8 cellular contexts compared by ENCODE assay signal in genomic region chr5:168793844-168794837, GRCh38.
DNase-seq lines count a peak whose midpoint lies in the region; ATAC-seq and TF ChIP-seq lines count a peak whose summit lies in the region.

No MANE protein-coding gene starts in this region.

- no peak overlapping the region for H3K4me3 ChIP-seq in adrenal gland
- no peak overlapping the region for H3K4me3 ChIP-seq in left lung
- H3K4me3 ChIP-seq in upper lobe of left lung = no peak overlapping the region
- H3K4me3 ChIP-seq in PC-9 = no peak overlapping the region

- no peak overlapping the region for H3K4me2 ChIP-seq in PC-9

- H3K9me3 ChIP-seq in adrenal gland (replicated peaks in 1 of 3) = no peaks in the 10 kb centered on the region
- no peaks in the 10 kb centered on the region for H3K9me3 ChIP-seq in left lung
- no peaks in the 10 kb centered on the region for H3K9me3 ChIP-seq in upper lobe of left lung
- no peaks in the 10 kb centered on the region for H3K9me3 ChIP-seq in PC-9 (ENCODE audit: insufficient read depth, low read depth)

- H3K27me3 Mint-ChIP-seq in activated naive CD4-positive, alpha-beta T cell treated with anti-CD3 and anti-CD28 coated beads for 36 hours (ENCODE audit: low read depth) = peaks cover 4% of the 10 kb centered on the region

- 23 to 47% (median 34%) methylated on average over 15 of the region's 15 CpGs for WGBS in adrenal gland, 4 donors
- WGBS in upper lobe of left lung, 2 donors = 35 to 40% methylated on average over 15 of the region's 15 CpGs

- intact Hi-C loops in activated naive CD4-positive, alpha-beta T cell treated with anti-CD3 and anti-CD28 coated beads for 36 hours (cut with micrococcal nuclease) = no loop called here
- intact Hi-C loops in adrenal gland (cut with DNase I) (no loop called here), left lung (cut with DNase I) (no loop called here), PC-9 (cut with micrococcal nuclease; ENCODE audit: unreplicated experiment) (no loop called here)

- no peaks in the 10 kb centered on the region for H3K9me3 Mint-ChIP-seq in activated naive CD4-positive, alpha-beta T cell treated with anti-CD3 and anti-CD28 coated beads for 36 hours

- no peaks in the 10 kb centered on the region for H3K9me2 ChIP-seq in PC-9 (ENCODE audit: insufficient read depth)

- H3K4me1 ChIP-seq in adrenal gland (replicated peaks in 1 of 2) (peaks cover 10 to 20% of the 10 kb centered on the region in 2 donors), left lung (no peaks in the 10 kb centered on the region), upper lobe of left lung (peaks cover 0 to 7% (median 3%) of the 10 kb centered on the region in 4 donors), PC-9 (replicated peaks; ENCODE audit: insufficient read depth) (no peaks in the 10 kb centered on the region)

- TF ChIP-seq CTCF in adrenal gland (IDR thresholded peaks at IDR 0.05) (no peak), left lung (IDR thresholded peaks at IDR 0.05) (no peak), upper lobe of left lung (IDR thresholded peaks at IDR 0.05) (no peak), PC-9 (conservative IDR thresholded peaks at IDR 0.05) (no peak)

- H3F3A ChIP-seq in PC-9 (ENCODE audit: insufficient read depth, low read depth) = no peaks in the 10 kb centered on the region

- H3K27ac ChIP-seq in adrenal gland (peak overlapping the region in 3 of 5 donors; percentile 58 to 89 (median 84)), left lung (no peak overlapping the region), upper lobe of left lung (peak overlapping the region in 2 of 4 donors; percentile 14 to 46), PC-9 (no peak overlapping the region)

- BruUV-seq in PC-9 (replicated peaks; lab: Mats Ljungman, UMichigan) = no TSS peak

- H2AFZ ChIP-seq in PC-9 = no peak overlapping the region

- peaks cover 25% of the 10 kb centered on the region for H3K4me1 Mint-ChIP-seq in activated naive CD4-positive, alpha-beta T cell treated with anti-CD3 and anti-CD28 coated beads for 36 hours (ENCODE audit: low read depth)

- H3K27ac Mint-ChIP-seq in activated naive CD4-positive, alpha-beta T cell treated with anti-CD3 and anti-CD28 coated beads for 36 hours = peak overlapping the region; percentile 27

- peak in 1 of 4 donors; percentile 97 for TF ChIP-seq EP300 in upper lobe of left lung (IDR thresholded peaks at IDR 0.05)

- no peaks in the 10 kb centered on the region for H3K79me2 ChIP-seq in PC-9 (ENCODE audit: low read depth)

- DNase-seq in activated naive CD4-positive, alpha-beta T cell treated with anti-CD3 and anti-CD28 coated beads for 36 hours = peak; percentile 31
- DNase-seq in activated naive CD4-positive, alpha-beta T cell (lab: John Stamatoyannopoulos, UW) = no peak
- DNase-seq in adrenal gland (peak; percentile 75 to 93 (median 84)), left lung (no peak), upper lobe of left lung (peak in 1 of 2 donors; percentile 52), RPMI8226 (no peak), PC-9 (no peak), HPDE6-E6E7 (ENCODE audit: extremely low spot score) (no peak)

- TF ChIP-seq POLR2A in adrenal gland (IDR thresholded peaks at IDR 0.05) = peak in 1 of 2 donors; percentile 31
- peak in 1 of 4 donors; percentile 23 for TF ChIP-seq POLR2A in upper lobe of left lung (IDR thresholded peaks at IDR 0.05)

- peak; percentile 46 for ATAC-seq in left lung
- ATAC-seq in upper lobe of left lung (ENCODE audit: low FRiP score in 2 of 2) = peak; percentile 56 to 59

- H3K27me3 ChIP-seq in adrenal gland (no peaks in the 10 kb centered on the region), left lung (peaks cover 0 to 24% of the 10 kb centered on the region in 2 donors), upper lobe of left lung (no peaks in the 10 kb centered on the region), PC-9 (ENCODE audit: insufficient read depth, low read depth) (peaks cover 92% of the 10 kb centered on the region)

- H3K36me3 ChIP-seq in adrenal gland (replicated peaks in 1 of 2) (no peaks in the 10 kb centered on the region), left lung (no peaks in the 10 kb centered on the region), upper lobe of left lung (no peaks in the 10 kb centered on the region), PC-9 (ENCODE audit: low read depth) (no peaks in the 10 kb centered on the region)

- H3K4me3 Mint-ChIP-seq in activated naive CD4-positive, alpha-beta T cell treated with anti-CD3 and anti-CD28 coated beads for 36 hours = no peak overlapping the region

- no peaks in the 10 kb centered on the region for H4K20me1 ChIP-seq in PC-9 (ENCODE audit: insufficient read depth)

- H3K36me3 Mint-ChIP-seq in activated naive CD4-positive, alpha-beta T cell treated with anti-CD3 and anti-CD28 coated beads for 36 hours (ENCODE audit: low read depth) = no peaks in the 10 kb centered on the region

- CTCF ChIA-PET in activated naive CD4-positive, alpha-beta T cell treated with anti-CD3 and anti-CD28 coated beads for 36 hours (lab: Charles Lee) = interaction anchor here (0.6 to 1.2 kb wide), 3 partner anchors 43 to 506 kb away, joined by 3 read pairs; no protein-coding TSS in a partner anchor
- CTCF ChIA-PET in PC-9 (lab: Charles Lee) = no interaction called here

- POLR2A ChIA-PET in PC-9 (lab: Charles Lee; ENCODE audit: unreplicated experiment) = no interaction called here

Comparison
In these comparisons a context has a peak if more than half of its experiments do, and no peak if none do; other contexts are left out.
1. DNase-seq: peak in activated naive CD4-positive, alpha-beta T cell treated with anti-CD3 and anti-CD28 coated beads for 36 hours (single experiment) and adrenal gland (7 of 7); none in activated naive CD4-positive, alpha-beta T cell (0 of 4), left lung (0 of 2), RPMI8226 (single experiment), PC-9 (0 of 2) and HPDE6-E6E7 (single experiment).
2. H3K27ac ChIP-seq: peak in adrenal gland (3 of 5); none in left lung (0 of 2) and PC-9 (single experiment).